ENCODE assay signal across 1 cellular context in genomic region chr19:34675919-34676318, GRCh38.
TF ChIP-seq lines count a peak whose summit lies in the region.

No MANE protein-coding gene starts in this region.

TF ChIP-seq in GM12878, 131 proteins besides CTCF, POLR2A, EP300 and RAD21:
- no peak for TF ChIP-seq WRNIP1 (IDR thresholded peaks at IDR 0.05; ENCODE audit: borderline replicate concordance, low read depth, low read length)
- TF ChIP-seq YY1 (IDR thresholded peaks at IDR 0.05; ENCODE audit: low read depth, low read length): no peak
- no peak for TF ChIP-seq SREBF1 (IDR thresholded peaks at IDR 0.05; ENCODE audit: low read length)
- no peak for TF ChIP-seq TAF1 (IDR thresholded peaks at IDR 0.05; ENCODE audit: borderline replicate concordance, low read depth, low read length)
- TF ChIP-seq MLLT1 (IDR thresholded peaks at IDR 0.05): 0 out of 2 replicates have a peak, but pooled peaks have one; percentile 67
